16 cellular contexts compared by ENCODE assay signal in the genomic region with DNA sequence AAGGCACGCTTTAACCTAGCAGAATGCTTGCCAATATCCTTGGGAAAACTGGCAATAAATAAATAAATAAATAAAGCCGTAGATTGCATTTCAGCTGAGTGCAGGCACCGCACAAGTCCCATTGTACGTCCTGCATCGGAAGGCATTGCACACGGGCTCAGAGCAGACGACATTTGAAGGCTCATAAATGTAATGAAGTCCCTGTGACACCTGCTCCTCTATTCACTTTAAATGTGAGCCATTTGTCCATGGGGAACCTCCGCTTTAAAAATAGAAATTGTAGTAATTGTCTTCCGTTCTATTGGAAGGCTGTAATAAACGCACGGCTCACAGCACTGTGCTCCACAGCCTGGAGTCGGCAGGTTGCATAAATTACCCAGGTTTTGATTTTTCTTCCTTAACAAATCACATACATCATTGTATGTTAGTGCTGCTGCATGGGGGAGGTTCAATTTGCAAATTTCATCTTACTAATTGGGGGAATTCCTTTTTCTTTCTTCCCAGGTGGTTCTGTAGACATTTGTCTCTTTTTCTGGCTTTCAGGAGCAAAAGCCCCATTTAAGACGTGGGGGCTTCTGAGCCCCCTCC. TPM values are rescaled to one million over a fixed set of nuclear protein-coding genes. Genes with fewer than 3 reads are reported as not detected.
DNase-seq lines count a peak whose midpoint lies in the region; TF ChIP-seq lines count a peak whose summit lies in the region.
"Had no signal": no experiment of that assay in that cellular context is flagged by ENCODE, and none has a peak within 500 bp of the region (broad histone marks: within the 10 kb centered on the region; RNA-seq: fewer than 3 reads in every experiment).

No MANE protein-coding gene starts in this region.

- H3K27me3 ChIP-seq in thyroid gland (no peaks in the 10 kb centered on the region), MM.1S (replicated peaks; ENCODE audit: insufficient read depth, low read length) (peaks cover 98% of the 10 kb centered on the region)
- H3K27me3 ChIP-seq: Peyer's patch had no signal

- no peaks in the 10 kb centered on the region for H3K79me2 ChIP-seq in MM.1S (ENCODE audit: low read length)

- H3K9me2 ChIP-seq in MM.1S (replicated peaks; ENCODE audit: insufficient read depth, low read length) = no peaks in the 10 kb centered on the region

- H2AFZ ChIP-seq in MM.1S (ENCODE audit: low read length) = no peak overlapping the region

- DNase-seq in NCI-H1092 treated with DMSO at 0.1 percent for 48 hours (lab: John Stamatoyannopoulos, UW) = peak; percentile 63
- DNase-seq in NCI-H146 treated with DMSO at 0.1 percent for 48 hours (lab: John Stamatoyannopoulos, UW; ENCODE audit: unreplicated experiment) = peak; percentile 92
- DNase-seq in NCI-H2227 treated with DMSO at 0.1 percent for 48 hours (lab: John Stamatoyannopoulos, UW) = peak; percentile 74
- peak; percentile 80 for DNase-seq in cerebellum (ENCODE audit: low spot score)
- no peak for DNase-seq in thyroid gland
- no peak for DNase-seq in MM.1S
- DNase-seq in cortex of kidney (lab: John Stamatoyannopoulos, UW) = no peak
- DNase-seq in GM13977 (ENCODE audit: low spot score) = no peak
- DNase-seq: MG63, NCI-H446, NCI-H82, Peyer's patch, T-helper 9 cell had no signal

- H3K4me3 ChIP-seq in thyroid gland (replicated peaks in 1 of 3) = no peak overlapping the region
- H3K4me3 ChIP-seq in MM.1S (ENCODE audit: low read length) = no peak overlapping the region
- H3K4me3 ChIP-seq: HAP-1, MG63, Peyer's patch, SK-N-MC had no signal

- H3F3A ChIP-seq in MM.1S (ENCODE audit: insufficient read depth, low read length) = no peaks in the 10 kb centered on the region

- intact Hi-C loops in thyroid gland (cut with DNase I) = no loop called here

- H3K27ac ChIP-seq in thyroid gland (no peak overlapping the region), MM.1S (ENCODE audit: low read length) (no peak overlapping the region)
- H3K27ac ChIP-seq: C4-2B, Peyer's patch, SK-N-MC had no signal

- TF ChIP-seq CTCF in thyroid gland (IDR thresholded peaks at IDR 0.05) (no peak), MM.1S (IDR thresholded peaks at IDR 0.05; ENCODE audit: low read length) (no peak), GM13977 (IDR thresholded peaks at IDR 0.05; ENCODE audit: extremely low read depth, insufficient read depth, missing control alignments) (no peak)

- in situ Hi-C loops in GM13977 (cut with MboI; ENCODE audit: low pct_unique_long_range_greater_than_20kb, low sequenced_read_pairs, unreplicated experiment) = no loop called here

- no peaks in the 10 kb centered on the region for H4K20me1 ChIP-seq in MM.1S (ENCODE audit: insufficient read depth, low read length)

- H3K9me3 ChIP-seq in thyroid gland = no peaks in the 10 kb centered on the region
- no peaks in the 10 kb centered on the region for H3K9me3 ChIP-seq in MM.1S (replicated peaks; ENCODE audit: insufficient read depth, low read length)
- H3K9me3 ChIP-seq: HAP-1, MG63, Peyer's patch had no signal

- WGBS in thyroid gland, 2 donors = 75 to 86% methylated on average over 13 of the region's 13 CpGs

- H3K36me3 ChIP-seq in thyroid gland (no peaks in the 10 kb centered on the region), MM.1S (replicated peaks; ENCODE audit: insufficient read depth, low read length) (no peaks in the 10 kb centered on the region)
- H3K36me3 ChIP-seq: HAP-1, MG63, Peyer's patch had no signal

- no peaks in the 10 kb centered on the region for H3K4me1 ChIP-seq in thyroid gland
- H3K4me1 ChIP-seq in MM.1S (ENCODE audit: low read length) = no peaks in the 10 kb centered on the region
- H3K4me1 ChIP-seq: HAP-1, Peyer's patch had no signal

- H3K4me2 ChIP-seq in MM.1S (ENCODE audit: low read depth, low read length) = no peak overlapping the region

- no peak overlapping the region for H3K9ac ChIP-seq in MM.1S (ENCODE audit: low read length)

- TF ChIP-seq POLR2A in thyroid gland (IDR thresholded peaks at IDR 0.05) = no peak

RNA-seq across cellular contexts. Expression of a gene that starts 32.7 kb away (rescaled TPM):
- total RNA-seq in cerebellum (17.2 TPM), thyroid gland (1 to 10 TPM in 2 of 4 donors, under 1 TPM in 2; 0.42 to 1.8 (median 1.1) TPM)

RNA-seq across cellular contexts. Expression of a gene that starts 58.6 kb away (rescaled TPM):
- total RNA-seq in cerebellum (93.7 TPM), thyroid gland (100 to 1,000 TPM in 3 of 4 donors, 10 to 100 TPM in 1; 87.0 to 156 (median 124) TPM)

Comparison
In these comparisons a context has a peak if more than half of its experiments do, and no peak if none do; other contexts are left out.
1. DNase-seq: peak in NCI-H1092 treated with DMSO at 0.1 percent for 48 hours (single experiment), NCI-H146 treated with DMSO at 0.1 percent for 48 hours (single experiment), NCI-H2227 treated with DMSO at 0.1 percent for 48 hours (single experiment) and cerebellum (single experiment); none in thyroid gland (0 of 2), MM.1S (single experiment), cortex of kidney (single experiment) and GM13977 (single experiment).